ENCODE assay signal across 8 cellular contexts in genomic region chr12:575129-575502, GRCh38.
DNase-seq lines count a peak whose midpoint lies in the region; ATAC-seq, FAIRE-seq and TF ChIP-seq lines count a peak whose summit lies in the region.
"Had no signal": no experiment of that assay in that cellular context is flagged by ENCODE, and none has a peak within 500 bp of the region (broad histone marks: within the 10 kb centered on the region; RNA-seq: fewer than 3 reads in every experiment).

No MANE protein-coding gene starts in this region.

- H3K4me1 ChIP-seq in MM.1S (ENCODE audit: low read length) (peaks cover 4% of the 10 kb centered on the region; the same call in 1 of the 2 replicates), K562 (replicated peaks in 1 of 2; ENCODE audit: control insufficient read depth in 2 of 2, insufficient read depth in 2 of 2, low read length in 2 of 2) (peaks cover 41 to 52% of the 10 kb centered on the region in 2 experiments; a peak in 4 of 5 replicates), stomach smooth muscle (ENCODE audit: control insufficient read depth, insufficient read depth, low read length) (peaks cover 45% of the 10 kb centered on the region)

- no peak overlapping the region for H3K9ac ChIP-seq in MM.1S (ENCODE audit: low read length)
- peak overlapping the region in 1 of 2 experiments; percentile 37; a peak in 1 of 4 replicates for H3K9ac ChIP-seq in K562 (ENCODE audit: insufficient read depth in 1 of 2, low read depth in 2 of 2, low read length in 2 of 2)
- H3K9ac ChIP-seq in stomach smooth muscle (ENCODE audit: low read length in 2 of 2), result peak overlapping the region in 1 of 2 donors; percentile 9

- H3F3A ChIP-seq in MM.1S (ENCODE audit: insufficient read depth, low read length), result no peaks in the 10 kb centered on the region

- H3K27ac ChIP-seq in MM.1S (ENCODE audit: low read length) (no peak overlapping the region), K562 (ENCODE audit: extremely low read depth, low read depth, low read length) (no peak overlapping the region), layer of hippocampus (ENCODE audit: low read depth, low read length) (peak overlapping the region; percentile 49), stomach smooth muscle (ENCODE audit: low read length) (peak overlapping the region; percentile 60)

- H3K79me2 ChIP-seq in MM.1S (ENCODE audit: low read length) (no peaks in the 10 kb centered on the region), K562 (ENCODE audit: control insufficient read depth, insufficient read depth, low read length) (no peaks in the 10 kb centered on the region)

- FAIRE-seq in K562 (lab: Jason Lieb, UNC), result no peak

- ATAC-seq in K562 (no peak), GM21526 (IDR thresholded peaks at IDR 0.05; ENCODE audit: low FRiP score, unreplicated experiment) (no peak)

- POLR2A ChIA-PET in K562 (lab: Yijun Ruan, JAX), result interaction anchor here (1.2 to 1.9 kb wide), 3 partner anchors 16 to 88 kb away, joined by 3 to 16 read pairs (median 4); partner anchors contain the start of gene NINJ2

- DNase-seq in MM.1S, result no peak
- no peak for DNase-seq in K562 (ENCODE audit: extremely low read depth in 1 of 4, low spot score in 3 of 4)
- no peak for DNase-seq in NCI-H510A (lab: John Stamatoyannopoulos, UW)
- no peak for DNase-seq in glomerular visceral epithelial cell (ENCODE audit: extremely low spot score)
- DNase-seq: activated naive CD4-positive, alpha-beta T cell treated with anti-CD3 and anti-CD28 coated beads for 36 hours had no signal

- H3K36me3 ChIP-seq in MM.1S (replicated peaks; ENCODE audit: insufficient read depth, low read length) (no peaks in the 10 kb centered on the region), K562 (ENCODE audit: control insufficient read depth, insufficient read depth, low read length) (no peaks in the 10 kb centered on the region), stomach smooth muscle (ENCODE audit: control insufficient read depth in 2 of 2, insufficient read depth in 2 of 2, low read length in 2 of 2) (no peaks in the 10 kb centered on the region)

- CTCF ChIA-PET in K562 (lab: Yijun Ruan, JAX; ENCODE audit: low intra/inter-chr PET ratio), result interaction anchor here (0.9 kb wide), 1 partner anchor 176 kb away, joined by 6 read pairs; no protein-coding TSS in a partner anchor

- no peak for TF ChIP-seq EP300 in K562 (IDR thresholded peaks at IDR 0.05; ENCODE audit: low read length)

- TF ChIP-seq RAD21 in K562 (CRISPR knock-in tag; conservative IDR thresholded peaks at IDR 0.05 in 1 of 2, IDR thresholded peaks at IDR 0.05 in 1 of 2), result no peak

- WGBS in K562 (ENCODE audit: insufficient coverage, low coverage, missing lambda C conversion rate), result 100% methylated on average over 5 of the region's 7 CpGs

- H3K4me2 ChIP-seq in MM.1S (ENCODE audit: low read depth, low read length) (no peak overlapping the region), K562 (ENCODE audit: insufficient read depth, low read length) (no peak overlapping the region)

- intact Hi-C loops in K562 (cut with micrococcal nuclease), result loop anchor here (5.0 to 10.0 kb wide), 4 partner anchors 37 to 1030 kb away; no protein-coding TSS in a partner anchor

- no peak for TF ChIP-seq POLR2A in K562 (conservative IDR thresholded peaks at IDR 0.05)

- H3K9me2 ChIP-seq in MM.1S (replicated peaks; ENCODE audit: insufficient read depth, low read length), result no peaks in the 10 kb centered on the region

- no peaks in the 10 kb centered on the region for H4K20me1 ChIP-seq in MM.1S (ENCODE audit: insufficient read depth, low read length)
- no peaks in the 10 kb centered on the region for H4K20me1 ChIP-seq in K562 (replicated peaks; ENCODE audit: control insufficient read depth, insufficient read depth, low read length)

- H3K27me3 ChIP-seq in MM.1S (replicated peaks; ENCODE audit: insufficient read depth, low read length) (no peaks in the 10 kb centered on the region), K562 (ENCODE audit: control insufficient read depth in 2 of 2, insufficient read depth in 2 of 2, low read length in 2 of 2) (no peaks in the 10 kb centered on the region), layer of hippocampus (ENCODE audit: control insufficient read depth, insufficient read depth, low read length) (no peaks in the 10 kb centered on the region), stomach smooth muscle (ENCODE audit: control insufficient read depth in 1 of 2, insufficient read depth in 2 of 2, low read length in 2 of 2) (no peaks in the 10 kb centered on the region)

- H2AFZ ChIP-seq in MM.1S (ENCODE audit: low read length), result peak overlapping the region; percentile 89
- peak overlapping the region; percentile 99 for H2AFZ ChIP-seq in K562 (ENCODE audit: low read depth, low read length)

- TF ChIP-seq CTCF in MM.1S (IDR thresholded peaks at IDR 0.05; ENCODE audit: low read length) (no peak), K562 (IDR thresholded peaks at IDR 0.05 in 2 of 3, conservative IDR thresholded peaks at IDR 0.05 in 1 of 3; ENCODE audit: insufficient read depth in 2 of 3, low read depth in 1 of 3, low read length in 3 of 3) (no peak)

- no peaks in the 10 kb centered on the region for H3K9me3 ChIP-seq in MM.1S (replicated peaks; ENCODE audit: insufficient read depth, low read length)
- H3K9me3 ChIP-seq in K562 (replicated peaks; ENCODE audit: control insufficient read depth, insufficient read depth, low read depth, low read length), result no peaks in the 10 kb centered on the region
- H3K9me3 ChIP-seq in stomach smooth muscle (ENCODE audit: control insufficient read depth in 2 of 2, low read length in 2 of 2), result peaks cover 0 to 4% of the 10 kb centered on the region in 2 donors

- no peaks in the 10 kb centered on the region for H3K9me1 ChIP-seq in K562 (ENCODE audit: control insufficient read depth, insufficient read depth, low read length)

- BruUV-seq in K562 (replicated peaks; lab: Mats Ljungman, UMichigan), result no TSS peak

- H3K4me3 ChIP-seq in MM.1S (ENCODE audit: low read length) (no peak overlapping the region), K562 (no peak overlapping the region), stomach smooth muscle (ENCODE audit: low read length in 2 of 2) (no peak overlapping the region)

- in situ Hi-C loops in K562 (cut with MboI), result no loop called here

TF ChIP-seq in K562, 482 proteins besides CTCF, POLR2A, EP300 and RAD21:
- no peak for TF ChIP-seq ZBTB43 (CRISPR knock-in tag; IDR thresholded peaks at IDR 0.05)
- TF ChIP-seq POLR2AphosphoS5 (IDR thresholded peaks at IDR 0.05; ENCODE audit: control insufficient read depth, insufficient read depth, low read depth, low read length), result no peak
- no peak for TF ChIP-seq ZEB2 (IDR thresholded peaks at IDR 0.05)
- no peak for TF ChIP-seq PRMT5 (CRISPR knock-in tag; IDR thresholded peaks at IDR 0.05)
- no peak for TF ChIP-seq CEBPZ (IDR thresholded peaks at IDR 0.05; ENCODE audit: borderline replicate concordance, low read depth, low read length)
- TF ChIP-seq PCBP2 (IDR thresholded peaks at IDR 0.05; ENCODE audit: low read depth, low read length, poor library complexity, severe bottlenecking), result no peak

Comparison
In these comparisons a context has a peak if more than half of its experiments do, and no peak if none do; other contexts are left out.
1. H3K27ac ChIP-seq: peak in layer of hippocampus (single experiment) and stomach smooth muscle (single experiment); none in MM.1S (single experiment) and K562 (single experiment).